In the genomic region with DNA sequence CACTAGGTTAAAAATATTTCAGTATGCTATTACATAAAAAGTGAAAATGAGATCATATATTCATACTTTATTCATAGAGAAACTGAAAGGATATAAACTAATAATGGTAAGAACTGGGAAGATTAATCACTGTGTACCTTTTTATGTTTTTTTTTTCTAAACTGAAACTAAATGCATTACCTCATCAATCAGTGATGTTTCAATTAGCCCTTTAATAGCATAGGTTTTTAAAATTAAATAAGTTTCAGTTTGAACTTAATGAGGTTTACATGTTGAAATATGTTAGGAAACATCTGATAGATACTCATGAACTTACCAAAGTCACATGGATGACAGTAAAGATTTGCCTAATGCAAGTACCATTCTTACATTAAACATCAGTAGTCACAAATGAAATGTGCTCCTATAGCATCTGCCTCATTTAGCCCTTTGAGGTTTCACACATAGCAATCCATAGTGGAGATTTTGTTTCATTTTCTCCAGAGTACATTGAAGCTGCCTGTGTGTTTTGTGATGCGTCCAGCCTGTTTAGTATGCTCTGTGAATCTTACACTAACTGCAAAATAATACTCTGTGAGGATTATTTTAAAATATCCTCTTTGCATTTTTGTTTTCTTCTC, we compare ENCODE assay signal across 9 cellular contexts. TPM values are rescaled to one million over a fixed set of nuclear protein-coding genes. Genes with fewer than 3 reads are reported as not detected.
DNase-seq lines count a peak whose midpoint lies in the region; ATAC-seq, FAIRE-seq and TF ChIP-seq lines count a peak whose summit lies in the region.
"Had no signal": no experiment of that assay in that cellular context is flagged by ENCODE, and none has a peak within 500 bp of the region (broad histone marks: within the 10 kb centered on the region; RNA-seq: fewer than 3 reads in every experiment).

No MANE protein-coding gene starts in this region.

- no peaks in the 10 kb centered on the region for H3K27me3 ChIP-seq in Loucy (ENCODE audit: insufficient read depth, low read length, poor library complexity, severe bottlenecking)
- no peaks in the 10 kb centered on the region for H3K27me3 ChIP-seq in heart left ventricle
- H3K27me3 ChIP-seq in tibial artery = no peaks in the 10 kb centered on the region

- peak; percentile 37 for FAIRE-seq in A204.1 (lab: Jason Lieb, UNC)
- FAIRE-seq in GM19239 (lab: Jason Lieb, UNC) = peak; percentile 57

- no peak for TF ChIP-seq POLR2A in heart left ventricle (IDR thresholded peaks at IDR 0.05)

- H3K79me2 ChIP-seq in Loucy (ENCODE audit: insufficient read depth, low read length) = peaks cover 93% of the 10 kb centered on the region

- no peaks in the 10 kb centered on the region for H3F3A ChIP-seq in Loucy (ENCODE audit: low read depth)

- H3K9me2 ChIP-seq in Loucy (replicated peaks; ENCODE audit: low read depth, low read length) = no peaks in the 10 kb centered on the region

- WGBS in heart left ventricle, 4 donors = 54 to 73% (median 59%) methylated on average over 1 of the region's 1 CpG

- H2AFZ ChIP-seq in Loucy (ENCODE audit: low read length) = no peak overlapping the region

- no peaks in the 10 kb centered on the region for H3K36me3 ChIP-seq in Loucy (ENCODE audit: insufficient read depth, low read length)
- no peaks in the 10 kb centered on the region for H3K36me3 ChIP-seq in heart left ventricle
- H3K36me3 ChIP-seq in tibial artery = no peaks in the 10 kb centered on the region

- H3K4me3 ChIP-seq in Loucy (ENCODE audit: low read length, poor library complexity, severe bottlenecking) = peak overlapping the region; percentile 37
- peak overlapping the region in 4 of 12 donors; percentile 1 to 29 (median 17) for H3K4me3 ChIP-seq in heart left ventricle
- no peak overlapping the region for H3K4me3 ChIP-seq in tibial artery
- H3K4me3 ChIP-seq: skin epidermis had no signal

- H3K4me2 ChIP-seq in Loucy (ENCODE audit: low read depth, low read length, poor library complexity, severe bottlenecking) = peak overlapping the region; percentile 55

- ATAC-seq in heart left ventricle (peak in 1 of 4 donors; percentile 22), GM19397 (IDR thresholded peaks at IDR 0.05; ENCODE audit: unreplicated experiment) (no peak)

- no peaks in the 10 kb centered on the region for H3K9me3 ChIP-seq in Loucy (ENCODE audit: insufficient read depth, low read depth, low read length)
- H3K9me3 ChIP-seq in heart left ventricle = no peaks in the 10 kb centered on the region
- no peaks in the 10 kb centered on the region for H3K9me3 ChIP-seq in tibial artery

- TF ChIP-seq CTCF in Loucy (conservative IDR thresholded peaks at IDR 0.05; ENCODE audit: low read length) = no peak
- no peak for TF ChIP-seq CTCF in heart left ventricle (IDR thresholded peaks at IDR 0.05)
- no peak for TF ChIP-seq CTCF in tibial artery (IDR thresholded peaks at IDR 0.05)

- intact Hi-C loops in heart left ventricle (cut with DNase I) = no loop called here
- intact Hi-C loops in tibial artery (cut with DNase I; ENCODE audit: low total_unique reads) = no loop called here

- H3K27ac ChIP-seq in heart left ventricle (peak overlapping the region in 11 of 12 donors; percentile 44 to 82 (median 64)), tibial artery (peak overlapping the region in 1 of 2 donors; percentile 9)

- H3K4me1 ChIP-seq in Loucy (ENCODE audit: insufficient read depth, low read length, poor library complexity, severe bottlenecking) (peaks cover 51% of the 10 kb centered on the region), heart left ventricle (peaks cover 9 to 92% (median 62%) of the 10 kb centered on the region in 12 donors), tibial artery (peaks cover 0 to 51% (median 34%) of the 10 kb centered on the region in 4 donors)

- H3K9ac ChIP-seq in Loucy (ENCODE audit: low read depth, low read length, poor library complexity, severe bottlenecking) = no peak overlapping the region

- H4K20me1 ChIP-seq in Loucy (ENCODE audit: insufficient read depth, low read length, poor library complexity, severe bottlenecking) = peaks cover 51% of the 10 kb centered on the region

- no peak for DNase-seq in GM19239 (ENCODE audit: insufficient read length, low spot score)
- no peak for DNase-seq in heart left ventricle
- DNase-seq in cerebellar cortex (ENCODE audit: low spot score) = no peak
- no peak for DNase-seq in tibial artery
- DNase-seq in HUDEP-2 (lab: John Stamatoyannopoulos, UW; ENCODE audit: unreplicated experiment in 76 of 76) = no peak

RNA-seq across cellular contexts. Expression of gene MAPRE2, which starts 8.9 kb away (rescaled TPM):
- total RNA-seq in heart left ventricle = 100 to 1,000 TPM in 8 of 9 donors, 10 to 100 TPM in 1; 80.2 to 190 (median 137) TPM
- polyA plus RNA-seq in heart left ventricle = 100 to 1,000 TPM in 1 of 2 donors, 10 to 100 TPM in 1; 36.4 to 138 TPM
